8 cellular contexts compared by ENCODE assay signal in genomic region chr5:138077064-138077696, GRCh38. TPM values are rescaled to one million over a fixed set of nuclear protein-coding genes. Genes with fewer than 3 reads are reported as not detected.
DNase-seq lines count a peak whose midpoint lies in the region; ATAC-seq and TF ChIP-seq lines count a peak whose summit lies in the region.

No MANE protein-coding gene starts in this region.

- BruUV-seq in Calu3 (replicated peaks; lab: Mats Ljungman, UMichigan): no TSS peak
- no TSS peak for BruUV-seq in PC-3 (replicated peaks; lab: Mats Ljungman, UMichigan)

- no peak overlapping the region for H4K91ac ChIP-seq in trophoblast cell (ENCODE audit: low read depth, low read length)

- H3K36me3 Mint-ChIP-seq in Calu3 (ENCODE audit: insufficient read depth, unreplicated experiment): no peaks in the 10 kb centered on the region

- H3K9me3 ChIP-seq in PC-3 (ENCODE audit: low read length) (no peaks in the 10 kb centered on the region), gastroesophageal sphincter (no peaks in the 10 kb centered on the region), trophoblast cell (ENCODE audit: insufficient read depth, low read depth, low read length) (no peaks in the 10 kb centered on the region)

- H3K79me2 ChIP-seq in PC-3 (ENCODE audit: low read length): no peaks in the 10 kb centered on the region
- H3K79me2 ChIP-seq in trophoblast cell (ENCODE audit: control insufficient read depth, insufficient read depth, low read length, poor library complexity): no peaks in the 10 kb centered on the region

- H3K4ac ChIP-seq in trophoblast cell (ENCODE audit: low read depth, low read length): no peak overlapping the region

- no peak overlapping the region for H3K14ac ChIP-seq in trophoblast cell (ENCODE audit: low read length)

- H3K4me2 ChIP-seq in PC-3 (ENCODE audit: low read length) (no peak overlapping the region), trophoblast cell (ENCODE audit: low read length) (no peak overlapping the region)

- H3K27me3 ChIP-seq in PC-3 (ENCODE audit: low read length) (no peaks in the 10 kb centered on the region), gastroesophageal sphincter (no peaks in the 10 kb centered on the region), trophoblast cell (ENCODE audit: insufficient read depth, low read length) (no peaks in the 10 kb centered on the region)

- H3K27ac Mint-ChIP-seq in Calu3 (ENCODE audit: unreplicated experiment): no peak overlapping the region

- H3K18ac ChIP-seq in trophoblast cell (ENCODE audit: low read length): no peak overlapping the region

- intact Hi-C loops in Calu3 (cut with micrococcal nuclease; ENCODE audit: unreplicated experiment) (loop anchor here (1.0 kb wide), 1 partner anchor 56 kb away; no protein-coding TSS in a partner anchor), PC-3 (cut with micrococcal nuclease) (loop anchor here (1.0 to 2.0 kb wide), 2 partner anchors 40 to 56 kb away; no protein-coding TSS in a partner anchor)

- no peak overlapping the region for H4K8ac ChIP-seq in trophoblast cell (ENCODE audit: low read depth, low read length)

- H3F3A ChIP-seq in PC-3 (ENCODE audit: low read length, unreplicated experiment): no peaks in the 10 kb centered on the region

- no peaks in the 10 kb centered on the region for H3K27me3 Mint-ChIP-seq in Calu3 (ENCODE audit: unreplicated experiment)

- no peaks in the 10 kb centered on the region for H4K20me1 ChIP-seq in PC-3 (ENCODE audit: low read length)

- no peak overlapping the region for H2AFZ ChIP-seq in PC-3 (ENCODE audit: low read length)
- no peak overlapping the region for H2AFZ ChIP-seq in trophoblast cell (ENCODE audit: insufficient read depth, low read length, poor library complexity)

- CTCF ChIA-PET in Calu3 (lab: Charles Lee) (interaction anchor here (0.6 to 5.0 kb wide), 4 partner anchors 8 to 56 kb away, joined by 3 to 15 read pairs (median 3); no protein-coding TSS in a partner anchor), PC-3 (lab: Charles Lee) (interaction anchor here (0.6 to 1.3 kb wide), 4 partner anchors 41 to 59 kb away, joined by 3 to 5 read pairs (median 3); no protein-coding TSS in a partner anchor)

- no peak overlapping the region for H3K23ac ChIP-seq in trophoblast cell (ENCODE audit: low read length)

- no peak overlapping the region for H2BK5ac ChIP-seq in trophoblast cell (ENCODE audit: low read depth, low read length, poor library complexity)

- no peak overlapping the region for H2BK12ac ChIP-seq in trophoblast cell (ENCODE audit: low read length)

- no peaks in the 10 kb centered on the region; the same call in 1 of the 2 replicates for H3K36me3 ChIP-seq in PC-3 (ENCODE audit: low read depth, low read length)
- H3K36me3 ChIP-seq in gastroesophageal sphincter: no peaks in the 10 kb centered on the region
- H3K36me3 ChIP-seq in trophoblast cell (ENCODE audit: control insufficient read depth in 1 of 2, insufficient read depth in 2 of 2, low read length in 2 of 2): no peaks in the 10 kb centered on the region

- H3K9ac ChIP-seq in PC-3 (ENCODE audit: low read length) (no peak overlapping the region), trophoblast cell (ENCODE audit: low read length) (no peak overlapping the region)

- no peak for TF ChIP-seq EP300 in gastroesophageal sphincter (IDR thresholded peaks at IDR 0.05)

- POLR2A ChIA-PET in PC-3 (lab: Charles Lee; ENCODE audit: unreplicated experiment): no interaction called here

- no peaks in the 10 kb centered on the region for H3K9me2 ChIP-seq in PC-3 (replicated peaks; ENCODE audit: low read length)

- H3K4me3 ChIP-seq in PC-3 (ENCODE audit: low read length) (no peak overlapping the region), gastroesophageal sphincter (no peak overlapping the region), trophoblast cell (ENCODE audit: low read depth, low read length) (no peak overlapping the region)

- no peak overlapping the region for H2BK120ac ChIP-seq in trophoblast cell (ENCODE audit: insufficient read depth, low read length, poor library complexity)

- H3K4me3 Mint-ChIP-seq in Calu3 (ENCODE audit: low read depth, unreplicated experiment): no peak overlapping the region

- H4K12ac ChIP-seq in trophoblast cell (ENCODE audit: low read depth, low read length): no peak overlapping the region

- peak; percentile 91 for TF ChIP-seq CTCF in Calu3 (IDR thresholded peaks at IDR 0.05; ENCODE audit: unreplicated experiment)
- TF ChIP-seq CTCF in PC-3 (conservative IDR thresholded peaks at IDR 0.05; ENCODE audit: low read depth, low read length): peak; percentile 82
- TF ChIP-seq CTCF in gastroesophageal sphincter (IDR thresholded peaks at IDR 0.05): peak; percentile 76 to 89 (median 84)

- ATAC-seq in PC-3 (peak; percentile 73), gastroesophageal sphincter (peak; percentile 67), GM18517 (IDR thresholded peaks at IDR 0.05; ENCODE audit: unreplicated experiment) (no peak), HG02938 (IDR thresholded peaks at IDR 0.05; ENCODE audit: unreplicated experiment) (no peak)

- H3K27ac ChIP-seq in PC-3 (ENCODE audit: low read length) (no peak overlapping the region), gastroesophageal sphincter (no peak overlapping the region), trophoblast cell (ENCODE audit: low read depth, low read length) (no peak overlapping the region)

- H2AK5ac ChIP-seq in trophoblast cell (ENCODE audit: low read length): no peak overlapping the region

- H3K9me3 Mint-ChIP-seq in Calu3 (ENCODE audit: low read depth, unreplicated experiment): no peaks in the 10 kb centered on the region

- DNase-seq in Calu3 (peak; percentile 70), HT-29 (ENCODE audit: low spot score) (peak; percentile 83), PC-3 (peak; percentile 72), trophoblast cell (peak; percentile 62 to 85)
- DNase-seq in activated effector memory CD4-positive, alpha-beta T cell treated with anti-CD3 and anti-CD28 coated beads, Interleukin-2, amount 50 U/mL, for 16 hours: peak; percentile 78

- no peak for TF ChIP-seq POLR2A in gastroesophageal sphincter (IDR thresholded peaks at IDR 0.05)

- no peaks in the 10 kb centered on the region for H3K79me1 ChIP-seq in trophoblast cell (ENCODE audit: low read length)

- H3K4me1 Mint-ChIP-seq in Calu3 (ENCODE audit: low read depth, unreplicated experiment): no peaks in the 10 kb centered on the region

- H3K4me1 ChIP-seq in PC-3 (ENCODE audit: insufficient read depth, low read length): no peaks in the 10 kb centered on the region
- peaks cover 0 to 9% (median 0%) of the 10 kb centered on the region in 3 donors for H3K4me1 ChIP-seq in gastroesophageal sphincter
- no peaks in the 10 kb centered on the region for H3K4me1 ChIP-seq in trophoblast cell (ENCODE audit: control insufficient read depth in 1 of 2, insufficient read depth in 2 of 2, low read length in 2 of 2)

- WGBS in gastroesophageal sphincter (ENCODE audit: low coverage in 1 of 2), 2 donors: 0 to 27% methylated on average over 4 to 5 of the region's 5 CpGs
- 100% methylated on average over 1 of the region's 5 CpGs for WGBS in trophoblast cell (ENCODE audit: extremely low coverage, insufficient coverage, insufficient read length)

RNA-seq across cellular contexts. Expression of gene WNT8A, which starts 6.7 kb away (rescaled TPM):
- total RNA-seq in Calu3 (2022) (not detected in 2 replicates), PC-3 (2014; rRNA removed) (not detected in 2 replicates), gastroesophageal sphincter (not detected)
- total RNA-seq in HT-29 (2014; rRNA removed; shearing (Covaris generic)): not detected in 2 replicates
- not detected in 2 replicates for polyA plus RNA-seq in trophoblast cell (2013)

RNA-seq across cellular contexts. Expression of gene FAM13B, which starts 44.3 kb away (rescaled TPM):
- total RNA-seq in Calu3 (2022) (34.9 and 42.5 TPM in 2 replicates), PC-3 (2014; rRNA removed) (10.5 and 13.0 TPM in 2 replicates), gastroesophageal sphincter (100 to 1,000 TPM in 1 of 4 donors, 10 to 100 TPM in 3; 44.1 to 102 (median 76.6) TPM)
- 6.6 and 15.2 TPM in 2 replicates for total RNA-seq in HT-29 (2014; rRNA removed; shearing (Covaris generic))
- polyA plus RNA-seq in trophoblast cell (2013): 7.6 and 7.9 TPM in 2 replicates

Comparison
In these comparisons a context has a peak if more than half of its experiments do, and no peak if none do; other contexts are left out.
1. ATAC-seq: peak in PC-3 (single experiment) and gastroesophageal sphincter (single experiment); none in GM18517 (single experiment) and HG02938 (single experiment).
2. Peak in every context shown above with its lines, with median percentiles within 50 percentile points of each other: DNase-seq and CTCF ChIP-seq.